Comparison of ENCODE assay signal across 24 cellular contexts in genomic region chr5:113265190-113265589, GRCh38.
DNase-seq lines count a peak whose midpoint lies in the region; ATAC-seq and TF ChIP-seq lines count a peak whose summit lies in the region.
"Had no signal": no experiment of that assay in that cellular context is flagged by ENCODE, and none has a peak within 500 bp of the region (broad histone marks: within the 10 kb centered on the region; RNA-seq: fewer than 3 reads in every experiment).

No MANE protein-coding gene starts in this region.

- no peak for ATAC-seq in WTC11
- no peak for ATAC-seq in HG03108 (IDR thresholded peaks at IDR 0.05; ENCODE audit: unreplicated experiment)
- ATAC-seq: HCT116 had no signal

- H3K4ac ChIP-seq in mesenchymal stem cell (ENCODE audit: low read depth in 1 of 2, low read length in 2 of 2): no peak overlapping the region

- CTCF ChIA-PET in mammary epithelial cell (lab: Charles Lee; ENCODE audit: low non-redundant PET): no interaction called here
- CTCF ChIA-PET in MCF 10A (lab: Yijun Ruan, JAX): interaction anchor here (0.5 to 1.7 kb wide), 3 partner anchors 33 to 102 kb away, joined by 3 to 4 read pairs (median 3); no protein-coding TSS in a partner anchor
- CTCF ChIA-PET in WTC11 (lab: Charles Lee): no interaction called here
- CTCF ChIA-PET in Caco-2 (lab: Charles Lee): no interaction called here

- H3K27me3 Mint-ChIP-seq in MCF 10A (ENCODE audit: insufficient read depth, unreplicated experiment) (no peaks in the 10 kb centered on the region), WTC11 (ENCODE audit: low read depth) (no peaks in the 10 kb centered on the region), Caco-2 (ENCODE audit: insufficient read depth, unreplicated experiment) (peaks cover 19% of the 10 kb centered on the region)
- H3K27me3 Mint-ChIP-seq: CD8-positive, alpha-beta memory T cell had no signal

- H3K9ac ChIP-seq in mammary epithelial cell (ENCODE audit: insufficient read depth, low read length) (no peak overlapping the region), mesenchymal stem cell (ENCODE audit: low read length) (no peak overlapping the region), subcutaneous abdominal adipose tissue (ENCODE audit: low read length in 5 of 5) (no peak overlapping the region)

- no peak overlapping the region for H3K14ac ChIP-seq in mesenchymal stem cell (ENCODE audit: low read length in 2 of 2)

- H3K27ac ChIP-seq in mammary epithelial cell (ENCODE audit: insufficient read depth, low read depth, low read length): peak overlapping the region; percentile 96
- H3K27ac ChIP-seq in mesenchymal stem cell (ENCODE audit: low read length, poor library complexity, severe bottlenecking): no peak overlapping the region
- peak overlapping the region; percentile 69 for H3K27ac ChIP-seq in subcutaneous abdominal adipose tissue (ENCODE audit: low read depth, low read length)
- H3K27ac ChIP-seq: 22Rv1 had no signal

- H3K9me3 Mint-ChIP-seq in MCF 10A (ENCODE audit: unreplicated experiment) (no peaks in the 10 kb centered on the region), WTC11 (no peaks in the 10 kb centered on the region), Caco-2 (ENCODE audit: unreplicated experiment) (no peaks in the 10 kb centered on the region)
- H3K9me3 Mint-ChIP-seq: CD8-positive, alpha-beta memory T cell; IgD-negative memory B cell had no signal

- WGBS in mammary epithelial cell (ENCODE audit: low coverage, missing lambda C conversion rate): 96% methylated on average over 4 of the region's 4 CpGs
- 97% methylated on average over 4 of the region's 4 CpGs for WGBS in mesenchymal stem cell

- intact Hi-C loops in mammary epithelial cell (cut with micrococcal nuclease): no loop called here
- intact Hi-C loops in MCF 10A (cut with micrococcal nuclease): no loop called here
- intact Hi-C loops in Caco-2 (cut with micrococcal nuclease; ENCODE audit: unreplicated experiment): no loop called here

- H3K23ac ChIP-seq in mesenchymal stem cell (ENCODE audit: low read length in 2 of 2): no peak overlapping the region

- BruUV-seq in mammary epithelial cell (replicated peaks; lab: Mats Ljungman, UMichigan): no TSS peak
- no TSS peak for BruUV-seq in MCF 10A (replicated peaks; lab: Mats Ljungman, UMichigan)
- BruUV-seq in Caco-2 (replicated peaks; lab: Mats Ljungman, UMichigan): no TSS peak

- no peaks in the 10 kb centered on the region for H4K20me1 ChIP-seq in mammary epithelial cell (ENCODE audit: insufficient read depth, low read length)

- H3K9me3 ChIP-seq in mammary epithelial cell (replicated peaks; ENCODE audit: insufficient read depth, low read length) (no peaks in the 10 kb centered on the region), mesenchymal stem cell (ENCODE audit: control insufficient read depth, low read length) (no peaks in the 10 kb centered on the region), subcutaneous abdominal adipose tissue (ENCODE audit: control insufficient read depth in 5 of 5, low read length in 5 of 5) (no peaks in the 10 kb centered on the region), Caco-2 (no peaks in the 10 kb centered on the region; the same call in 1 of the 2 replicates)
- H3K9me3 ChIP-seq: BE2C had no signal

- no peak overlapping the region for H2BK5ac ChIP-seq in mesenchymal stem cell (ENCODE audit: low read depth, low read length, poor library complexity, severe bottlenecking)

- no peak overlapping the region for H4K8ac ChIP-seq in mesenchymal stem cell (ENCODE audit: low read length)

- H3K79me1 ChIP-seq in mesenchymal stem cell (replicated peaks; ENCODE audit: low read length, poor library complexity, severe bottlenecking): peaks cover 20% of the 10 kb centered on the region

- H4K91ac ChIP-seq in mesenchymal stem cell (ENCODE audit: low read length): no peak overlapping the region

- H3K4me1 Mint-ChIP-seq in MCF 10A (ENCODE audit: insufficient read depth, unreplicated experiment) (peaks cover 52% of the 10 kb centered on the region), WTC11 (peaks cover 71% of the 10 kb centered on the region), Caco-2 (ENCODE audit: low read depth, unreplicated experiment) (no peaks in the 10 kb centered on the region)
- H3K4me1 Mint-ChIP-seq: CD14-positive monocyte had no signal

- H3K27ac Mint-ChIP-seq in MCF 10A (ENCODE audit: low read depth, unreplicated experiment) (no peak overlapping the region), WTC11 (peak overlapping the region; percentile 83), Caco-2 (ENCODE audit: unreplicated experiment) (no peak overlapping the region)
- H3K27ac Mint-ChIP-seq: CD14-positive monocyte, IgD-negative memory B cell had no signal

- peaks cover 50% of the 10 kb centered on the region for H3K4me1 ChIP-seq in mammary epithelial cell (ENCODE audit: insufficient read depth, low read length)
- peaks cover 4% of the 10 kb centered on the region for H3K4me1 ChIP-seq in mesenchymal stem cell (ENCODE audit: control insufficient read depth, insufficient read depth, low read depth, low read length)
- peaks cover 0 to 23% (median 13%) of the 10 kb centered on the region in 5 donors for H3K4me1 ChIP-seq in subcutaneous abdominal adipose tissue (ENCODE audit: control insufficient read depth in 5 of 5, insufficient read depth in 5 of 5, low read length in 5 of 5)
- no peaks in the 10 kb centered on the region for H3K4me1 ChIP-seq in Caco-2

- no peaks in the 10 kb centered on the region for H3K27me3 ChIP-seq in mammary epithelial cell (ENCODE audit: insufficient read depth, low read length)
- H3K27me3 ChIP-seq in mesenchymal stem cell (ENCODE audit: control insufficient read depth in 1 of 2, insufficient read depth in 1 of 2, low read length in 2 of 2): no peaks in the 10 kb centered on the region
- H3K27me3 ChIP-seq in subcutaneous abdominal adipose tissue (ENCODE audit: control insufficient read depth in 5 of 5, insufficient read depth in 4 of 5, low read length in 5 of 5): no peaks in the 10 kb centered on the region
- no peaks in the 10 kb centered on the region for H3K27me3 ChIP-seq in Caco-2 (replicated peaks; ENCODE audit: control insufficient read depth, insufficient read depth, low read length)
- H3K27me3 ChIP-seq: BE2C had no signal

- H3K4me3 Mint-ChIP-seq in MCF 10A (ENCODE audit: unreplicated experiment) (no peak overlapping the region), WTC11 (no peak overlapping the region), Caco-2 (ENCODE audit: unreplicated experiment) (no peak overlapping the region)
- H3K4me3 Mint-ChIP-seq: CD14-positive monocyte, IgD-negative memory B cell had no signal

- dilution Hi-C loops in mammary epithelial cell (cut with HindIII; ENCODE audit: low sequenced_read_pairs): no loop called here

- in situ Hi-C loops in mammary epithelial cell (cut with MboI; ENCODE audit: low sequenced_read_pairs in 2 of 2): no loop called here

- TF ChIP-seq CTCF in mammary epithelial cell (conservative IDR thresholded peaks at IDR 0.05 in 1 of 2, IDR thresholded peaks at IDR 0.05 in 1 of 2; ENCODE audit: extremely low read depth in 1 of 2, insufficient read depth in 1 of 2, low read depth in 1 of 2, low read length in 2 of 2): no peak
- TF ChIP-seq CTCF in MCF 10A (IDR thresholded peaks at IDR 0.05; ENCODE audit: unreplicated experiment): no peak
- no peak for TF ChIP-seq CTCF in WTC11 (IDR thresholded peaks at IDR 0.05)
- no peak for TF ChIP-seq CTCF in Caco-2 (IDR thresholded peaks at IDR 0.05; ENCODE audit: insufficient read depth in 1 of 2, low read depth in 1 of 2, low read length in 1 of 2, severe bottlenecking in 1 of 2, unreplicated experiment in 1 of 2)

- no peak overlapping the region for H2BK120ac ChIP-seq in mesenchymal stem cell (ENCODE audit: low read depth, low read length)

- H2AK5ac ChIP-seq in mesenchymal stem cell (ENCODE audit: low read length, severe bottlenecking): peak overlapping the region; percentile 64

- H2BK12ac ChIP-seq in mesenchymal stem cell (ENCODE audit: low read length in 2 of 2): peak overlapping the region in 1 of 2 experiments; percentile 31

- POLR2A ChIA-PET in MCF 10A (lab: Yijun Ruan, JAX): interaction anchor here (0.7 to 3.4 kb wide), 9 partner anchors 10 to 144 kb away, joined by 3 to 15 read pairs (median 4); no protein-coding TSS in a partner anchor
- POLR2A ChIA-PET in WTC11 (lab: Charles Lee): no interaction called here
- POLR2A ChIA-PET in Caco-2 (lab: Charles Lee): no interaction called here

- H3K18ac ChIP-seq in mesenchymal stem cell (ENCODE audit: low read depth in 1 of 2, low read length in 2 of 2): no peak overlapping the region

- H3K36me3 ChIP-seq in mammary epithelial cell (ENCODE audit: insufficient read depth, low read length): no peaks in the 10 kb centered on the region
- H3K36me3 ChIP-seq in mesenchymal stem cell (ENCODE audit: control insufficient read depth in 1 of 2, insufficient read depth in 2 of 2, low read depth in 1 of 2, low read length in 2 of 2): no peaks in the 10 kb centered on the region
- no peaks in the 10 kb centered on the region for H3K36me3 ChIP-seq in subcutaneous abdominal adipose tissue (ENCODE audit: control insufficient read depth in 5 of 5, insufficient read depth in 5 of 5, low read length in 5 of 5)
- H3K36me3 ChIP-seq in Caco-2 (ENCODE audit: control insufficient read depth, insufficient read depth, low read length): no peaks in the 10 kb centered on the region
- H3K36me3 ChIP-seq: BE2C had no signal

- no peak overlapping the region for H2AFZ ChIP-seq in mammary epithelial cell (ENCODE audit: low read depth, low read length)
- no peak overlapping the region for H2AFZ ChIP-seq in mesenchymal stem cell (ENCODE audit: low read depth, low read length)

- H3K4me3 ChIP-seq in mammary epithelial cell (replicated peaks in 1 of 3; ENCODE audit: insufficient read depth in 1 of 3, low read depth in 2 of 3, low read length in 3 of 3) (no peak overlapping the region), mesenchymal stem cell (ENCODE audit: insufficient read depth in 1 of 2, low read depth in 1 of 2, low read length in 2 of 2) (no peak overlapping the region), subcutaneous abdominal adipose tissue (ENCODE audit: low read depth in 1 of 5, low read length in 5 of 5) (no peak overlapping the region), Caco-2 (ENCODE audit: low read depth, low read length) (no peak overlapping the region)

- H2BK15ac ChIP-seq in mesenchymal stem cell (ENCODE audit: low read depth, poor library complexity, severe bottlenecking): no peak overlapping the region

- DNase-seq in mammary epithelial cell (no peak), MCF 10A (ENCODE audit: unreplicated experiment) (no peak), WTC11 (ENCODE audit: low spot score) (no peak), mesenchymal stem cell (no peak), Caco-2 (no peak), RPMI8226 (no peak)
- DNase-seq: ACHN; BE2C; Calu3; CD8-positive, alpha-beta memory T cell; DMS79 treated with DMSO at 0.1 percent for 48 hours; GF-D8; NCI-H1092; NCI-H1417 treated with DMSO at 0.1 percent for 48 hours; NCI-H1694 treated with DMSO at 0.1 percent for 48 hours; NCI-H2081; NCI-H2227 treated with DMSO at 0.1 percent for 48 hours; Right ventricle myocardium superior had no signal

- H3K4me2 ChIP-seq in mammary epithelial cell (ENCODE audit: insufficient read depth, low read depth, low read length) (no peak overlapping the region), mesenchymal stem cell (ENCODE audit: low read length, poor library complexity, severe bottlenecking) (no peak overlapping the region)

- H3K79me2 ChIP-seq in mammary epithelial cell (ENCODE audit: insufficient read depth, low read length): peaks cover 95% of the 10 kb centered on the region

- H3K36me3 Mint-ChIP-seq in MCF 10A (ENCODE audit: insufficient read depth, unreplicated experiment): no peaks in the 10 kb centered on the region
- H3K36me3 Mint-ChIP-seq in WTC11: no peaks in the 10 kb centered on the region
- H3K36me3 Mint-ChIP-seq in Caco-2 (ENCODE audit: insufficient read depth, unreplicated experiment): no peaks in the 10 kb centered on the region
- H3K36me3 Mint-ChIP-seq: CD14-positive monocyte; CD8-positive, alpha-beta memory T cell; IgD-negative memory B cell had no signal
